Comparison of ENCODE assay signal across 17 cellular contexts in the genomic region with DNA sequence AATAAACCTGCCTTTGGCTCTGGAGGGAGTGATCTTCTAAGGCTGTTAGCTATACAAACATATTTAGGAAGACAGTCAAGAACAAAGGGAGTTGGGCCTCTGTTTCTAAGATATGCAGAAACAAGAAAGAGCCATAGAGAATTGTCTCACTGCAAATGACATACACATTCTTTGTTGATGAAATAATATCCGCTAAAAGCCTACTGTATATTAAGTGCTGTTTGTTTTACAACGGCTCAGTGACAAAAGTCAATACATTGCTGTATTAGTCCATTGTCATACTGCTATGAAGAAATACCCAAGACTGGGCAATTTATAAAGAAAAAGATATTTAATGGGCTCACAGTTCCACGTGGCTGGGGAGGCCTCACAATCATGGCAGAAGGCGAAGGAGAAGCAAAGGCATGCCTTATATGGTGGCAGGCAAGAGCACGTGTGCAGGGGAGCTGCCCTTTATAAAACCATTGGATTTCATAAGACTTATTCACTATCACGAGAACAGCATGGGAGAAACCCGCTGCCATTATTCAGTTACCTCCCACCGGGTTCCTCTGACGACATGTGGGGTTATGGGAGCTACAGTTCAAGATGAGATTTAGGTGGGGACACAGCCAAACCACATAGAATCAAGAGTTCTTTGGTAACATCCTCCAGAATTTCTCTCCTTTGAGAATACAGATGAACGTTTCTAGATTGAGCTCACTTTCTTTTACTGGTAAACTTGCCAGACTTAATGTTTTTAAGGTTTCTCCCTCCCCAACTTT.
DNase-seq lines count a peak whose midpoint lies in the region; ATAC-seq and TF ChIP-seq lines count a peak whose summit lies in the region.
"Had no signal": no experiment of that assay in that cellular context is flagged by ENCODE, and none has a peak within 500 bp of the region (broad histone marks: within the 10 kb centered on the region; RNA-seq: fewer than 3 reads in every experiment).

No MANE protein-coding gene starts in this region.

- intact Hi-C loops in heart left ventricle (cut with DNase I), result loop anchor here (5.0 to 10.0 kb wide), 12 partner anchors 159 to 1474 kb away; a partner anchor contains a TSS

- H3K4me1 ChIP-seq in heart left ventricle, result peaks cover 0 to 16% (median 2%) of the 10 kb centered on the region in 12 donors
- H3K4me1 ChIP-seq: breast epithelium, foreskin keratinocyte, HAP-1, parathyroid adenoma had no signal

- peak; percentile 35 for DNase-seq in NCI-H146 (lab: John Stamatoyannopoulos, UW)
- no peak for DNase-seq in NCI-H146 treated with DMSO at 0.1 percent for 48 hours (lab: John Stamatoyannopoulos, UW; ENCODE audit: unreplicated experiment)
- peak; percentile 14 for DNase-seq in KBM-7
- peak; percentile 82 for DNase-seq in amniotic epithelial cell (ENCODE audit: low read depth)
- peak; percentile 12 for DNase-seq in skeletal muscle cell (ENCODE audit: low read depth)
- no peak for DNase-seq in heart left ventricle
- DNase-seq: 8988T, foreskin keratinocyte, left ventricle myocardium inferior, NCI-H1436 treated with DMSO at 0.1 percent for 48 hours, NCI-H446 treated with DMSO at 0.1 percent for 48 hours, T-cell had no signal

- no peaks in the 10 kb centered on the region for H3K9me3 ChIP-seq in heart left ventricle
- H3K9me3 ChIP-seq: breast epithelium, HAP-1, left ventricle myocardium inferior had no signal

- no peak for TF ChIP-seq POLR2A in heart left ventricle (IDR thresholded peaks at IDR 0.05)

- H3K27ac ChIP-seq in heart left ventricle, result no peak overlapping the region
- H3K27ac ChIP-seq: foreskin keratinocyte, parathyroid adenoma had no signal

- no peak for ATAC-seq in heart left ventricle
- no peak for ATAC-seq in HG03571 (IDR thresholded peaks at IDR 0.05; ENCODE audit: unreplicated experiment)
- ATAC-seq in GM18858 (IDR thresholded peaks at IDR 0.05; ENCODE audit: unreplicated experiment), result no peak
- ATAC-seq: foreskin keratinocyte, T-cell had no signal

- TF ChIP-seq CTCF in heart left ventricle (IDR thresholded peaks at IDR 0.05), result no peak

- H3K36me3 ChIP-seq in heart left ventricle, result no peaks in the 10 kb centered on the region
- H3K36me3 ChIP-seq: breast epithelium, HAP-1, left ventricle myocardium inferior had no signal

- H3K4me3 ChIP-seq in skeletal muscle cell (ENCODE audit: low read depth, low read length) (no peak overlapping the region), heart left ventricle (no peak overlapping the region)
- H3K4me3 ChIP-seq: breast epithelium, HAP-1, left ventricle myocardium inferior had no signal

- H3K27me3 ChIP-seq in heart left ventricle, result no peaks in the 10 kb centered on the region
- H3K27me3 ChIP-seq: breast epithelium, foreskin keratinocyte had no signal

- WGBS in heart left ventricle, 4 donors, result 79 to 85% (median 81%) methylated on average over 10 of the region's 10 CpGs

- in situ Hi-C loops in KBM-7 (cut with MboI; ENCODE audit: low pct_unique_long_range_greater_than_20kb, low sequenced_read_pairs), result no loop called here

Comparison
In these comparisons a context has a peak if more than half of its experiments do, and no peak if none do; other contexts are left out.
1. DNase-seq: peak in NCI-H146 (single experiment), KBM-7 (single experiment), amniotic epithelial cell (single experiment) and skeletal muscle cell (single experiment); none in NCI-H146 treated with DMSO at 0.1 percent for 48 hours (single experiment) and heart left ventricle (0 of 5).